1 cellular context compared by ENCODE assay signal in genomic region chr22:31490496-31490925, GRCh38.
A peak's percentile ranks its signal among the peaks of the same experiment; 100 is the strongest.
TF ChIP-seq lines count a peak whose summit lies in the region.

No MANE protein-coding gene starts in this region.

TF ChIP-seq in K562, 482 proteins besides CTCF, POLR2A, EP300 and RAD21 (continued from another document and continues in another):
- TF ChIP-seq TOE1 (IDR thresholded peaks at IDR 0.05; ENCODE audit: borderline replicate concordance) = no peak
- no peak for TF ChIP-seq TOE1 (CRISPR knock-in tag; IDR thresholded peaks at IDR 0.05; ENCODE audit: borderline replicate concordance, low read depth)
- TF ChIP-seq ZNF347 (CRISPR knock-in tag; IDR thresholded peaks at IDR 0.05; ENCODE audit: low read depth) = no peak
- no peak; the same call in 1 of the 2 replicates for TF ChIP-seq SP1 (CRISPR knock-in tag; IDR thresholded peaks at IDR 0.05)
- peak in 1 of 2 experiments; percentile 47; a peak in 2 of 4 replicates for TF ChIP-seq HDAC1 (IDR thresholded peaks at IDR 0.05)
- TF ChIP-seq ZFX (CRISPR knock-in tag; IDR thresholded peaks at IDR 0.05) = peak; percentile 46
- TF ChIP-seq SMARCE1 (IDR thresholded peaks at IDR 0.05) = peak; percentile 75; the same call in 1 of the 2 replicates
- no peak for TF ChIP-seq NFE2L1 (tag; IDR thresholded peaks at IDR 0.05; ENCODE audit: borderline replicate concordance, low read depth)
- TF ChIP-seq EWSR1 (IDR thresholded peaks at IDR 0.05; ENCODE audit: borderline replicate concordance, low read depth, partially characterized antibody) = no peak
- TF ChIP-seq JUN (IDR thresholded peaks at IDR 0.05; ENCODE audit: borderline replicate concordance, low read depth, low read length) = no peak
- no peak for TF ChIP-seq JUN (CRISPR knock-in tag; IDR thresholded peaks at IDR 0.05; ENCODE audit: borderline replicate concordance)
- TF ChIP-seq MAZ (CRISPR knock-in tag; conservative IDR thresholded peaks at IDR 0.05 in 1 of 2, IDR thresholded peaks at IDR 0.05 in 1 of 2) = peak in 1 of 2 experiments; percentile 12; a peak in 1 of 4 replicates
- TF ChIP-seq NCOA1 (IDR thresholded peaks at IDR 0.05; ENCODE audit: low read depth) = peak; percentile 21; the same call in 1 of the 2 replicates
- peak in 1 of 3 experiments; percentile 28 for TF ChIP-seq YY1 (IDR thresholded peaks at IDR 0.05; ENCODE audit: borderline replicate concordance in 1 of 3, control insufficient read depth in 1 of 3, extremely low read depth in 1 of 3, insufficient read depth in 3 of 3, insufficient read length in 1 of 3, insufficient replicate concordance in 2 of 3, low read depth in 1 of 3, low read length in 2 of 3)
- TF ChIP-seq NR3C1 (CRISPR knock-in tag; IDR thresholded peaks at IDR 0.05) = no peak
- TF ChIP-seq MTA1 (IDR thresholded peaks at IDR 0.05; ENCODE audit: borderline replicate concordance) = 0 out of 2 replicates have a peak, but pooled peaks have one; percentile 32
- peak; percentile 37 for TF ChIP-seq MEIS2 (IDR thresholded peaks at IDR 0.05; ENCODE audit: partially characterized antibody)
- TF ChIP-seq TAF1 (IDR thresholded peaks at IDR 0.05; ENCODE audit: control insufficient read depth, extremely low read depth, insufficient read depth, low read length, severe bottlenecking) = peak; percentile 46
- TF ChIP-seq U2AF2 (optimal IDR thresholded peaks at IDR 0.05; ENCODE audit: low read depth, low read length) = no peak
- TF ChIP-seq ETV6 (IDR thresholded peaks at IDR 0.05; ENCODE audit: borderline replicate concordance in 1 of 2, low read depth in 2 of 2, low read length in 1 of 2) = no peak
- no peak for TF ChIP-seq ETV6 (CRISPR knock-in tag; IDR thresholded peaks at IDR 0.05; ENCODE audit: borderline replicate concordance)
- TF ChIP-seq FOXK2 (conservative IDR thresholded peaks at IDR 0.05 in 1 of 2, IDR thresholded peaks at IDR 0.05 in 1 of 2; ENCODE audit: low read depth in 2 of 2) = peak; percentile 36 to 63; a peak in 1 of 4 replicates
- TF ChIP-seq NKRF (IDR thresholded peaks at IDR 0.05; ENCODE audit: borderline replicate concordance) = peak; percentile 57; the same call in 1 of the 2 replicates
- TF ChIP-seq CREB3L1 (IDR thresholded peaks at IDR 0.05; ENCODE audit: borderline replicate concordance, low read depth) = 0 out of 2 replicates have a peak, but pooled peaks have one; percentile 1
- no peak for TF ChIP-seq RNF219 (CRISPR knock-in tag; IDR thresholded peaks at IDR 0.05)
- 0 out of 4 replicates have a peak, but pooled peaks of 1 of the 2 experiments have one; percentile 5 for TF ChIP-seq MNT (conservative IDR thresholded peaks at IDR 0.05)
- no peak for TF ChIP-seq ZNF274 (IDR thresholded peaks at IDR 0.05; ENCODE audit: borderline replicate concordance, low read depth, low read length)
- TF ChIP-seq CREB1 (IDR thresholded peaks at IDR 0.05) = no peak
- 0 out of 2 replicates have a peak, but pooled peaks have one; percentile 8 for TF ChIP-seq CREB1 (CRISPR knock-in tag; IDR thresholded peaks at IDR 0.05)
- TF ChIP-seq ZNF282 (CRISPR knock-in tag; IDR thresholded peaks at IDR 0.05) = no peak
- TF ChIP-seq DPF2 (IDR thresholded peaks at IDR 0.05) = peak; percentile 74
- peak; percentile 37; the same call in 1 of the 2 replicates for TF ChIP-seq BCOR (IDR thresholded peaks at IDR 0.05)
- peak; percentile 13; the same call in 1 of the 2 replicates for TF ChIP-seq ZNF592 (IDR thresholded peaks at IDR 0.05)
- peak; percentile 77 for TF ChIP-seq CREM (IDR thresholded peaks at IDR 0.05; ENCODE audit: low read depth)
- peak; percentile 79 for TF ChIP-seq PKNOX1 (IDR thresholded peaks at IDR 0.05)
- no peak for TF ChIP-seq PREB (CRISPR knock-in tag; IDR thresholded peaks at IDR 0.05)
- TF ChIP-seq ZKSCAN1 (IDR thresholded peaks at IDR 0.05; ENCODE audit: low read depth, low read length) = 0 out of 2 replicates have a peak, but pooled peaks have one; percentile 21
- peak; percentile 30; the same call in 1 of the 2 replicates for TF ChIP-seq SMARCC2 (IDR thresholded peaks at IDR 0.05; ENCODE audit: low read depth)
- TF ChIP-seq ZNF175 (CRISPR knock-in tag; IDR thresholded peaks at IDR 0.05; ENCODE audit: low read depth) = 0 out of 2 replicates have a peak, but pooled peaks have one; percentile 38
- no peak for TF ChIP-seq RREB1 (CRISPR knock-in tag; IDR thresholded peaks at IDR 0.05)
